25 cellular contexts compared by ENCODE assay signal in the genomic region with DNA sequence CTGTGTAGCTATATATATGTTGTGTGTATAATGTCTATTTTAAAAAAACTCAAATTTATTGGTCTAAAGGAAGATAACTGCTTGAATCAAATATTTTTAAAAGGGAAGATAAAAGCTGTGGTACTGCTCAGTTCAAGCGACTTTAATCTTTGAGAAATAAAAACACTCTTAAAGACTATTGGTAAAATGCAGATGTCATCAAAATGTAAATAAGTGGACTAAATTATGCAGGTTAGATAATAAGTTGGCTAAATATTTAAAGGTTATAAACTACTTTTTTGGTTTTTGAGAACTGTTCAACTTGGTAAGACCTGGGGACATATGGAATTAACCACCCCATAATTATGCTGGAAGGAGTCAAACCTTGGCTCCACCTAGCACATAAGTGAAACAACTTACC.
A peak's percentile ranks its signal among the peaks of the same experiment; 100 is the strongest.
DNase-seq lines count a peak whose midpoint lies in the region; ATAC-seq, FAIRE-seq and TF ChIP-seq lines count a peak whose summit lies in the region.
"Had no signal": no experiment of that assay in that cellular context is flagged by ENCODE, and none has a peak within 500 bp of the region (broad histone marks: within the 10 kb centered on the region; RNA-seq: fewer than 3 reads in every experiment).

No MANE protein-coding gene starts in this region.

- H3K79me2 ChIP-seq in HepG2 (ENCODE audit: insufficient read depth, low read length), result no peaks in the 10 kb centered on the region
- no peaks in the 10 kb centered on the region for H3K79me2 ChIP-seq in astrocyte (ENCODE audit: insufficient read depth, low read length)

- H3K4me3 ChIP-seq in HepG2 (replicated peaks in 1 of 3; ENCODE audit: insufficient read depth in 1 of 3, low read depth in 2 of 3, low read length in 3 of 3), result no peak overlapping the region
- H3K4me3 ChIP-seq in right lobe of liver, result no peak overlapping the region
- H3K4me3 ChIP-seq in astrocyte (ENCODE audit: insufficient read depth, low read depth, low read length), result no peak overlapping the region
- H3K4me3 ChIP-seq: BLaER1, GM12878 had no signal

- in situ Hi-C loops in HepG2 (cut with HindIII; ENCODE audit: extremely low pct_ligation_motif_present, low pct_unique_long_range_greater_than_20kb), result no loop called here

- WGBS in HepG2 (ENCODE audit: low lambda C conversion rate), result 7% methylated on average over 1 of the region's 1 CpG
- 35% methylated on average over 1 of the region's 1 CpG for WGBS in right lobe of liver (ENCODE audit: insufficient coverage, low coverage, low lambda C conversion rate, missing lambda C conversion rate)

- H3K36me3 Mint-ChIP-seq in astrocyte (ENCODE audit: low read depth, unreplicated experiment), result no peaks in the 10 kb centered on the region
- H3K36me3 Mint-ChIP-seq: CD14-positive monocyte; CD4-positive, alpha-beta memory T cell; CD4-positive, CD25-positive, alpha-beta regulatory T cell; CD8-positive, alpha-beta memory T cell had no signal

- no peaks in the 10 kb centered on the region for H3K9me3 ChIP-seq in HepG2 (ENCODE audit: low read length)
- H3K9me3 ChIP-seq in right lobe of liver, result no peaks in the 10 kb centered on the region
- H3K9me3 ChIP-seq in astrocyte (ENCODE audit: insufficient read depth, low read depth, low read length), result no peaks in the 10 kb centered on the region
- H3K9me3 ChIP-seq: BE2C had no signal

- CTCF ChIA-PET in HepG2 (lab: Yijun Ruan, JAX; ENCODE audit: low intra/inter-chr PET ratio, low total read pairs), result no interaction called here

- FAIRE-seq in HepG2 (lab: Jason Lieb, UNC) (no peak), astrocyte (lab: Jason Lieb, UNC) (peak; percentile 34)
- FAIRE-seq: GM12878, GM12892, GM18507 had no signal

- H3K36me3 ChIP-seq in HepG2 (replicated peaks in 1 of 2; ENCODE audit: control insufficient read depth in 1 of 2, insufficient read depth in 2 of 2, low read length in 2 of 2) (no peaks in the 10 kb centered on the region), right lobe of liver (no peaks in the 10 kb centered on the region), astrocyte (ENCODE audit: insufficient read depth, low read length) (no peaks in the 10 kb centered on the region)
- H3K36me3 ChIP-seq: BE2C, BLaER1 had no signal

- H2AFZ ChIP-seq in HepG2 (ENCODE audit: low read length) (no peak overlapping the region), astrocyte (ENCODE audit: low read depth, low read length) (no peak overlapping the region)

- TF ChIP-seq CTCF in HepG2 (CRISPR knock-in tag; IDR thresholded peaks at IDR 0.05) (no peak), right lobe of liver (IDR thresholded peaks at IDR 0.05) (no peak), astrocyte (IDR thresholded peaks at IDR 0.05; ENCODE audit: insufficient read depth, low read depth, low read length) (no peak)

- no peak for TF ChIP-seq EP300 in HepG2 (IDR thresholded peaks at IDR 0.05; ENCODE audit: low read depth in 2 of 2, low read length in 2 of 2)
- TF ChIP-seq EP300 in HepG2 (CRISPR knock-in tag; IDR thresholded peaks at IDR 0.05; ENCODE audit: borderline replicate concordance), result no peak

- H3K27ac ChIP-seq in HepG2 (ENCODE audit: extremely low read length, insufficient read depth, low read length) (no peak overlapping the region), right lobe of liver (no peak overlapping the region), astrocyte (ENCODE audit: low read depth, low read length) (no peak overlapping the region)
- H3K27ac ChIP-seq: 22Rv1, BLaER1 had no signal

- intact Hi-C loops in HepG2 (cut with micrococcal nuclease; ENCODE audit: unreplicated experiment) (no loop called here), right lobe of liver (cut with DNase I) (no loop called here)

- H3K4me2 ChIP-seq in HepG2 (ENCODE audit: low read depth, low read length) (no peak overlapping the region), astrocyte (ENCODE audit: low read length) (no peak overlapping the region)
- H3K4me2 ChIP-seq: BLaER1 had no signal

- no peaks in the 10 kb centered on the region for H3K27me3 ChIP-seq in HepG2 (ENCODE audit: control insufficient read depth in 1 of 2, insufficient read depth in 2 of 2, low read length in 2 of 2)
- no peaks in the 10 kb centered on the region for H3K27me3 ChIP-seq in right lobe of liver
- no peaks in the 10 kb centered on the region for H3K27me3 ChIP-seq in astrocyte (ENCODE audit: insufficient read depth, low read length)
- H3K27me3 ChIP-seq: BE2C had no signal

- no peak for TF ChIP-seq RAD21 in HepG2 (CRISPR knock-in tag; IDR thresholded peaks at IDR 0.05)

- POLR2A ChIA-PET in HepG2 (lab: Yijun Ruan, JAX), result no interaction called here

- H3K27me3 Mint-ChIP-seq in astrocyte (ENCODE audit: low read depth, unreplicated experiment), result no peaks in the 10 kb centered on the region
- H3K27me3 Mint-ChIP-seq: CD4-positive, alpha-beta memory T cell; CD4-positive, CD25-positive, alpha-beta regulatory T cell had no signal

- no peaks in the 10 kb centered on the region for H3K9me3 Mint-ChIP-seq in astrocyte (ENCODE audit: unreplicated experiment)

- DNase-seq in HepG2 (ENCODE audit: low spot score) (no peak), right lobe of liver (no peak), astrocyte (ENCODE audit: low read depth) (no peak), KG1 (lab: John Stamatoyannopoulos, UW) (no peak), mesenteric fat pad (ENCODE audit: low spot score) (no peak)
- DNase-seq: ACHN; BE2C; C1 segment of cervical spinal cord; CD4-positive, alpha-beta memory T cell; CD4-positive, CD25-positive, alpha-beta regulatory T cell; CD8-positive, alpha-beta memory T cell; COR-L47; DMS 273 treated with DMSO at 0.1 percent for 48 hours; DMS153; DMS53; DMS79; DND-41; EL; GDM1 had no signal

- no peak for TF ChIP-seq POLR2A in HepG2 (IDR thresholded peaks at IDR 0.05; ENCODE audit: insufficient read depth in 1 of 2, low read depth in 2 of 2, low read length in 2 of 2)
- no peak for TF ChIP-seq POLR2A in right lobe of liver (IDR thresholded peaks at IDR 0.05)

- no peak overlapping the region for H3K27ac Mint-ChIP-seq in astrocyte (ENCODE audit: unreplicated experiment)
- H3K27ac Mint-ChIP-seq: CD4-positive, alpha-beta memory T cell; CD4-positive, CD25-positive, alpha-beta regulatory T cell had no signal

- no peak overlapping the region for H3K9ac ChIP-seq in HepG2 (ENCODE audit: insufficient read depth, low read depth, low read length)
- H3K9ac ChIP-seq in astrocyte (ENCODE audit: low read length), result no peak overlapping the region
- H3K9ac ChIP-seq: BLaER1 had no signal

- H4K20me1 ChIP-seq in HepG2 (ENCODE audit: insufficient read depth, low read length), result no peaks in the 10 kb centered on the region
- H4K20me1 ChIP-seq in astrocyte (ENCODE audit: insufficient read depth, low read length), result no peaks in the 10 kb centered on the region
- H4K20me1 ChIP-seq: BLaER1 had no signal

- H3K4me3 Mint-ChIP-seq in astrocyte (ENCODE audit: unreplicated experiment), result no peak overlapping the region
- H3K4me3 Mint-ChIP-seq: CD14-positive monocyte; CD4-positive, alpha-beta memory T cell; CD4-positive, CD25-positive, alpha-beta regulatory T cell; CD8-positive, alpha-beta memory T cell had no signal

- no peak for ATAC-seq in HepG2
- ATAC-seq in right lobe of liver, result no peak
- ATAC-seq: GM12878 had no signal

- no peaks in the 10 kb centered on the region for H3K4me1 Mint-ChIP-seq in astrocyte (ENCODE audit: low read depth, unreplicated experiment)
- H3K4me1 Mint-ChIP-seq: CD14-positive monocyte; CD4-positive, alpha-beta memory T cell; CD4-positive, CD25-positive, alpha-beta regulatory T cell; CD8-positive, alpha-beta memory T cell had no signal

- BruUV-seq in HepG2 (replicated peaks; lab: Mats Ljungman, UMichigan), result no TSS peak

- H3K4me1 ChIP-seq in HepG2 (ENCODE audit: insufficient read depth, low read length) (no peaks in the 10 kb centered on the region), right lobe of liver (no peaks in the 10 kb centered on the region), astrocyte (ENCODE audit: insufficient read depth, low read length) (no peaks in the 10 kb centered on the region)
- H3K4me1 ChIP-seq: BE2C had no signal

TF ChIP-seq in HepG2, 621 proteins besides CTCF, POLR2A, EP300 and RAD21:
- TF ChIP-seq MTA3 (CRISPR knock-in tag; IDR thresholded peaks at IDR 0.05) (no peak), MAFK (conservative IDR thresholded peaks at IDR 0.05 in 1 of 2, IDR thresholded peaks at IDR 0.05 in 1 of 2; ENCODE audit: low read length in 2 of 2) (peak in 1 of 2 experiments; percentile 56; a peak in 2 of 4 replicates), MAFF (IDR thresholded peaks at IDR 0.05; ENCODE audit: low read depth, low read length) (peak; percentile 10; the same call in 1 of the 2 replicates)
- TF ChIP-seq, protein P1, sequence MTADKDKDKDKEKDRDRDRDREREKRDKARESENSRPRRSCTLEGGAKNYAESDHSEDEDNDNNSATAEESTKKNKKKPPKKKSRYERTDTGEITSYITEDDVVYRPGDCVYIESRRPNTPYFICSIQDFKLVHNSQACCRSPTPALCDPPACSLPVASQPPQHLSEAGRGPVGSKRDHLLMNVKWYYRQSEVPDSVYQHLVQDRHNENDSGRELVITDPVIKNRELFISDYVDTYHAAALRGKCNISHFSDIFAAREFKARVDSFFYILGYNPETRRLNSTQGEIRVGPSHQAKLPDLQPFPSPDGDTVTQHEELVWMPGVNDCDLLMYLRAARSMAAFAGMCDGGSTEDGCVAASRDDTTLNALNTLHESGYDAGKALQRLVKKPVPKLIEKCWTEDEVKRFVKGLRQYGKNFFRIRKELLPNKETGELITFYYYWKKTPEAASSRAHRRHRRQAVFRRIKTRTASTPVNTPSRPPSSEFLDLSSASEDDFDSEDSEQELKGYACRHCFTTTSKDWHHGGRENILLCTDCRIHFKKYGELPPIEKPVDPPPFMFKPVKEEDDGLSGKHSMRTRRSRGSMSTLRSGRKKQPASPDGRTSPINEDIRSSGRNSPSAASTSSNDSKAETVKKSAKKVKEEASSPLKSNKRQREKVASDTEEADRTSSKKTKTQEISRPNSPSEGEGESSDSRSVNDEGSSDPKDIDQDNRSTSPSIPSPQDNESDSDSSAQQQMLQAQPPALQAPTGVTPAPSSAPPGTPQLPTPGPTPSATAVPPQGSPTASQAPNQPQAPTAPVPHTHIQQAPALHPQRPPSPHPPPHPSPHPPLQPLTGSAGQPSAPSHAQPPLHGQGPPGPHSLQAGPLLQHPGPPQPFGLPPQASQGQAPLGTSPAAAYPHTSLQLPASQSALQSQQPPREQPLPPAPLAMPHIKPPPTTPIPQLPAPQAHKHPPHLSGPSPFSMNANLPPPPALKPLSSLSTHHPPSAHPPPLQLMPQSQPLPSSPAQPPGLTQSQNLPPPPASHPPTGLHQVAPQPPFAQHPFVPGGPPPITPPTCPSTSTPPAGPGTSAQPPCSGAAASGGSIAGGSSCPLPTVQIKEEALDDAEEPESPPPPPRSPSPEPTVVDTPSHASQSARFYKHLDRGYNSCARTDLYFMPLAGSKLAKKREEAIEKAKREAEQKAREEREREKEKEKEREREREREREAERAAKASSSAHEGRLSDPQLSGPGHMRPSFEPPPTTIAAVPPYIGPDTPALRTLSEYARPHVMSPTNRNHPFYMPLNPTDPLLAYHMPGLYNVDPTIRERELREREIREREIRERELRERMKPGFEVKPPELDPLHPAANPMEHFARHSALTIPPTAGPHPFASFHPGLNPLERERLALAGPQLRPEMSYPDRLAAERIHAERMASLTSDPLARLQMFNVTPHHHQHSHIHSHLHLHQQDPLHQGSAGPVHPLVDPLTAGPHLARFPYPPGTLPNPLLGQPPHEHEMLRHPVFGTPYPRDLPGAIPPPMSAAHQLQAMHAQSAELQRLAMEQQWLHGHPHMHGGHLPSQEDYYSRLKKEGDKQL (CRISPR knock-in tag; IDR thresholded peaks at IDR 0.05; ENCODE audit: low read depth), result no peak
